Comparison of ENCODE assay signal across 13 cellular contexts in genomic region chr16:81630632-81631026, GRCh38.
DNase-seq lines count a peak whose midpoint lies in the region; ATAC-seq and TF ChIP-seq lines count a peak whose summit lies in the region.
"Had no signal": no experiment of that assay in that cellular context is flagged by ENCODE, and none has a peak within 500 bp of the region (broad histone marks: within the 10 kb centered on the region; RNA-seq: fewer than 3 reads in every experiment).

No MANE protein-coding gene starts in this region.

- no peak overlapping the region for H3K4me3 Mint-ChIP-seq in activated T-helper 17 cell treated with anti-CD3 and anti-CD28 coated beads, Interleukin-2, amount 50 U/mL, for 72 hours
- H3K4me3 Mint-ChIP-seq in neural progenitor cell: peak overlapping the region; percentile 46
- no peak overlapping the region for H3K4me3 Mint-ChIP-seq in MCF 10A (ENCODE audit: unreplicated experiment)
- H3K4me3 Mint-ChIP-seq: activated naive CD8-positive, alpha-beta T cell treated with anti-CD3 and anti-CD28 coated beads, Interleukin-2, amount 10 ng/mL, durations not matched to agents 7 days and 5 days had no signal

- no peak for TF ChIP-seq CTCF in neural progenitor cell (IDR thresholded peaks at IDR 0.05)
- no peak for TF ChIP-seq CTCF in MCF 10A (IDR thresholded peaks at IDR 0.05; ENCODE audit: unreplicated experiment)
- no peak for TF ChIP-seq CTCF in left lung (IDR thresholded peaks at IDR 0.05)

- H3K4me1 ChIP-seq in neural progenitor cell (peaks cover 55% of the 10 kb centered on the region), left lung (peaks cover 1 to 60% of the 10 kb centered on the region in 2 donors)

- DNase-seq in DMS 273 (lab: John Stamatoyannopoulos, UW; ENCODE audit: unreplicated experiment): peak; percentile 17
- DNase-seq in DMS 273 treated with DMSO at 0.1 percent for 48 hours (lab: John Stamatoyannopoulos, UW): no peak
- peak; percentile 19 for DNase-seq in NCI-H146 treated with DMSO at 0.1 percent for 48 hours (lab: John Stamatoyannopoulos, UW; ENCODE audit: unreplicated experiment)
- peak; percentile 93 for DNase-seq in neural progenitor cell (ENCODE audit: low spot score)
- no peak for DNase-seq in MCF 10A (ENCODE audit: unreplicated experiment)
- no peak for DNase-seq in left lung
- DNase-seq: activated naive CD8-positive, alpha-beta T cell treated with anti-CD3 and anti-CD28 coated beads, Interleukin-2, amount 10 ng/mL, durations not matched to agents 7 days and 5 days; dorsolateral prefrontal cortex; mesenchymal stem cell; NCI-H187 treated with DMSO at 0.1 percent for 48 hours had no signal

- no peaks in the 10 kb centered on the region for H3K27me3 ChIP-seq in neural progenitor cell
- H3K27me3 ChIP-seq in left lung: no peaks in the 10 kb centered on the region
- H3K27me3 ChIP-seq: dorsolateral prefrontal cortex had no signal

- peaks cover 56% of the 10 kb centered on the region for H3F3A ChIP-seq in neural progenitor cell (ENCODE audit: low read depth)

- H3K9me3 Mint-ChIP-seq in activated T-helper 17 cell treated with anti-CD3 and anti-CD28 coated beads, Interleukin-2, amount 50 U/mL, for 72 hours: no peaks in the 10 kb centered on the region
- H3K9me3 Mint-ChIP-seq in neural progenitor cell (no peaks in the 10 kb centered on the region), MCF 10A (ENCODE audit: unreplicated experiment) (no peaks in the 10 kb centered on the region)
- H3K9me3 Mint-ChIP-seq: activated naive CD8-positive, alpha-beta T cell treated with anti-CD3 and anti-CD28 coated beads, Interleukin-2, amount 10 ng/mL, durations not matched to agents 7 days and 5 days had no signal

- H3K79me2 ChIP-seq in neural progenitor cell (ENCODE audit: low read depth): peaks cover 17% of the 10 kb centered on the region

- H3K36me3 ChIP-seq in neural progenitor cell (no peaks in the 10 kb centered on the region), left lung (no peaks in the 10 kb centered on the region)

- peaks cover 31% of the 10 kb centered on the region for H3K4me1 Mint-ChIP-seq in activated T-helper 17 cell treated with anti-CD3 and anti-CD28 coated beads, Interleukin-2, amount 50 U/mL, for 72 hours
- peaks cover 69% of the 10 kb centered on the region for H3K4me1 Mint-ChIP-seq in neural progenitor cell
- H3K4me1 Mint-ChIP-seq in MCF 10A (ENCODE audit: insufficient read depth, unreplicated experiment): peaks cover 7% of the 10 kb centered on the region

- no peaks in the 10 kb centered on the region for H3K27me3 Mint-ChIP-seq in activated T-helper 17 cell treated with anti-CD3 and anti-CD28 coated beads, Interleukin-2, amount 50 U/mL, for 72 hours
- H3K27me3 Mint-ChIP-seq in neural progenitor cell (ENCODE audit: insufficient read depth, low read depth) (peaks cover 3% of the 10 kb centered on the region), MCF 10A (ENCODE audit: insufficient read depth, unreplicated experiment) (no peaks in the 10 kb centered on the region)
- H3K27me3 Mint-ChIP-seq: activated naive CD8-positive, alpha-beta T cell treated with anti-CD3 and anti-CD28 coated beads, Interleukin-2, amount 10 ng/mL, durations not matched to agents 7 days and 5 days had no signal

- peak overlapping the region; percentile 52 for H3K4me2 ChIP-seq in neural progenitor cell

- no peaks in the 10 kb centered on the region for H3K9me3 ChIP-seq in neural progenitor cell (ENCODE audit: low read depth)
- no peaks in the 10 kb centered on the region for H3K9me3 ChIP-seq in left lung

- POLR2A ChIA-PET in MCF 10A (lab: Yijun Ruan, JAX): interaction anchor here (0.7 to 2.2 kb wide), 2 partner anchors 8 to 62 kb away, joined by 3 to 10 read pairs; no protein-coding TSS in a partner anchor

- no TSS peak for BruUV-seq in MCF 10A (replicated peaks; lab: Mats Ljungman, UMichigan)

- no peak for ATAC-seq in activated T-helper 17 cell treated with anti-CD3 and anti-CD28 coated beads, Interleukin-2, amount 50 U/mL, for 72 hours (replicated peaks)
- ATAC-seq in left lung (no peak), HG02623 (IDR thresholded peaks at IDR 0.05; ENCODE audit: unreplicated experiment) (no peak)

- peak overlapping the region; percentile 30 for H3K27ac ChIP-seq in neural progenitor cell
- no peak overlapping the region for H3K27ac ChIP-seq in left lung
- H3K27ac ChIP-seq: 22Rv1 had no signal

- peaks cover 81% of the 10 kb centered on the region for H4K20me1 ChIP-seq in neural progenitor cell (ENCODE audit: low read depth)

- H3K36me3 Mint-ChIP-seq in activated T-helper 17 cell treated with anti-CD3 and anti-CD28 coated beads, Interleukin-2, amount 50 U/mL, for 72 hours (ENCODE audit: low read depth): peaks cover 7% of the 10 kb centered on the region
- H3K36me3 Mint-ChIP-seq in neural progenitor cell: peaks cover 2% of the 10 kb centered on the region
- peaks cover 15% of the 10 kb centered on the region for H3K36me3 Mint-ChIP-seq in MCF 10A (ENCODE audit: insufficient read depth, unreplicated experiment)
- H3K36me3 Mint-ChIP-seq: activated naive CD8-positive, alpha-beta T cell treated with anti-CD3 and anti-CD28 coated beads, Interleukin-2, amount 10 ng/mL, durations not matched to agents 7 days and 5 days had no signal

- H2AFZ ChIP-seq in neural progenitor cell (replicated peaks): no peak overlapping the region

- CTCF ChIA-PET in MCF 10A (lab: Yijun Ruan, JAX): interaction anchor here (0.7 to 1.4 kb wide), 3 partner anchors 8 to 30 kb away, joined by 3 to 6 read pairs (median 3); no protein-coding TSS in a partner anchor

- peak overlapping the region; percentile 98 for H3K27ac Mint-ChIP-seq in activated T-helper 17 cell treated with anti-CD3 and anti-CD28 coated beads, Interleukin-2, amount 50 U/mL, for 72 hours
- H3K27ac Mint-ChIP-seq in neural progenitor cell: peak overlapping the region; percentile 88
- no peak overlapping the region for H3K27ac Mint-ChIP-seq in MCF 10A (ENCODE audit: low read depth, unreplicated experiment)

- H3K9ac ChIP-seq in neural progenitor cell: no peak overlapping the region

- H3K4me3 ChIP-seq in neural progenitor cell (no peak overlapping the region), left lung (no peak overlapping the region)
- H3K4me3 ChIP-seq: dorsolateral prefrontal cortex had no signal

- intact Hi-C loops in MCF 10A (cut with micrococcal nuclease): no loop called here
- intact Hi-C loops in left lung (cut with DNase I): no loop called here

Comparison
In these comparisons a context has a peak if more than half of its experiments do, and no peak if none do; other contexts are left out.
1. DNase-seq: peak in DMS 273 (single experiment), NCI-H146 treated with DMSO at 0.1 percent for 48 hours (single experiment) and neural progenitor cell (single experiment); none in DMS 273 treated with DMSO at 0.1 percent for 48 hours (single experiment), MCF 10A (single experiment) and left lung (0 of 2).